ENCODE assay signal across 9 cellular contexts in genomic region chr10:101840102-101840684, GRCh38. TPM values are rescaled to one million over a fixed set of nuclear protein-coding genes. Genes with fewer than 3 reads are reported as not detected.
A peak's percentile ranks its signal among the peaks of the same experiment; 100 is the strongest.
DNase-seq lines count a peak whose midpoint lies in the region; ATAC-seq and TF ChIP-seq lines count a peak whose summit lies in the region.
"Had no signal": no experiment of that assay in that cellular context is flagged by ENCODE, and none has a peak within 500 bp of the region (broad histone marks: within the 10 kb centered on the region; RNA-seq: fewer than 3 reads in every experiment).

No MANE protein-coding gene starts in this region.

- peaks cover 9% of the 10 kb centered on the region for H3K4me1 ChIP-seq in skeletal muscle satellite cell (ENCODE audit: control insufficient read depth, insufficient read depth, low read length)

- no peak for TF ChIP-seq CTCF in foreskin fibroblast (IDR thresholded peaks at IDR 0.05; ENCODE audit: low read depth, low read length)

- DNase-seq in activated naive CD4-positive, alpha-beta T cell treated with Interleukin-2 at 50 U/mL for 16 hours, result peak; percentile 24
- DNase-seq in activated naive CD4-positive, alpha-beta T cell (lab: John Stamatoyannopoulos, UW), result no peak
- DNase-seq in T-helper 9 cell (peak; percentile 16), foreskin fibroblast (peak in 1 of 2 donors; percentile 63)

- H3K9ac ChIP-seq in skeletal muscle satellite cell (ENCODE audit: low read depth, low read length), result no peak overlapping the region

- peak overlapping the region; percentile 86 for H3K4me2 ChIP-seq in skeletal muscle satellite cell (ENCODE audit: low read length)

- peak overlapping the region; percentile 33 to 45 for H3K4me3 ChIP-seq in foreskin fibroblast (ENCODE audit: low read depth in 1 of 2, low read length in 2 of 2)
- H3K4me3 ChIP-seq in skeletal muscle satellite cell (ENCODE audit: low read length), result peak overlapping the region; percentile 34

- no peaks in the 10 kb centered on the region for H3K36me3 ChIP-seq in skeletal muscle satellite cell (ENCODE audit: insufficient read depth, low read length)
- H3K36me3 ChIP-seq: adrenal gland had no signal

- no peaks in the 10 kb centered on the region for H3K27me3 ChIP-seq in skeletal muscle satellite cell (ENCODE audit: control insufficient read depth, insufficient read depth, low read length)
- H3K27me3 ChIP-seq: adrenal gland had no signal

- no peaks in the 10 kb centered on the region for H3K9me3 ChIP-seq in skeletal muscle satellite cell (replicated peaks; ENCODE audit: low read length)
- H3K9me3 ChIP-seq: adrenal gland had no signal

- ATAC-seq in GM21619 (IDR thresholded peaks at IDR 0.05; ENCODE audit: unreplicated experiment), result no peak
- no peak for ATAC-seq in GM21423 (IDR thresholded peaks at IDR 0.05; ENCODE audit: unreplicated experiment)
- ATAC-seq in GM19455 (IDR thresholded peaks at IDR 0.05; ENCODE audit: unreplicated experiment), result no peak

RNA-seq across cellular contexts. Expression of gene KCNIP2, which starts 3.4 kb away (rescaled TPM):
- total RNA-seq in skeletal muscle satellite cell (2012; rRNA removed), result 0.44 and 2.8 TPM in 2 replicates

RNA-seq across cellular contexts. Expression of gene OGA, which starts 21.9 kb away (rescaled TPM):
- total RNA-seq in skeletal muscle satellite cell (2012; rRNA removed), result 79.7 and 86.2 TPM in 2 replicates

RNA-seq across cellular contexts. Expression of gene NPM3, which starts 56.9 kb away (rescaled TPM):
- total RNA-seq in skeletal muscle satellite cell (2012; rRNA removed), result 202 and 204 TPM in 2 replicates

Comparison
In these comparisons a context has a peak if more than half of its experiments do, and no peak if none do; other contexts are left out.
1. DNase-seq: peak in activated naive CD4-positive, alpha-beta T cell treated with Interleukin-2 at 50 U/mL for 16 hours (single experiment) and T-helper 9 cell (single experiment); none in activated naive CD4-positive, alpha-beta T cell (0 of 4).